Comparison of ENCODE assay signal across 21 cellular contexts in the genomic region with DNA sequence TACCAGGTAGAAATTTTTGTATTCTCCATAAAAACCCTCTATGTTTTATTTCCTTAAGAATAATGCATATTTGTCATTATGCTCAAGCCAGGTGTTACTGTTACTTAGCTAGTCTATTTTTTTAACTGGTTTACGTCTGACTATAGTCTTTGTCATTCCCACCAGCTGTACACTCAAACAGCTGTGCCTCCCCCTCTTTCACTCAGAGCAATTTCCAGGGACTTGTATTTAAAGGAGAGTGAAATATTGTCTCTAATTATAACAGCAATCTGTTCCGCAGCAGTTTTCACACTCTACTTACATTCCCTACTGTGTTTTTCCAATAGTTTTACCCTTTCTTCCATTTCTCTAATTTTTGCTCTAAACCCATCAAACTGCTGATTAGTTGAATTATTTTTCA.
"Had no signal": no experiment of that assay in that cellular context is flagged by ENCODE, and none has a peak within 500 bp of the region (broad histone marks: within the 10 kb centered on the region; RNA-seq: fewer than 3 reads in every experiment).

No MANE protein-coding gene starts in this region.

- H3K27me3 Mint-ChIP-seq: activated CD4-positive, alpha-beta T cell treated with anti-CD3 and anti-CD28 coated beads, Interleukin-2, amount 10 ng/mL, durations not matched to agents 7 days and 5 days; activated naive CD8-positive, alpha-beta T cell treated with anti-CD3 and anti-CD28 coated beads, Interleukin-2, amount 10 ng/mL, durations not matched to agents 7 days and 5 days; central memory CD8-positive, alpha-beta T cell; effector memory CD8-positive, alpha-beta T cell; naive thymus-derived CD8-positive, alpha-beta T cell; progenitor cell of endocrine pancreas had no signal

- H3K4me1 Mint-ChIP-seq: activated CD4-positive, alpha-beta T cell treated with anti-CD3 and anti-CD28 coated beads, Interleukin-2, amount 10 ng/mL, durations not matched to agents 7 days and 5 days; activated naive CD8-positive, alpha-beta T cell treated with anti-CD3 and anti-CD28 coated beads, Interleukin-2, amount 10 ng/mL, durations not matched to agents 7 days and 5 days; central memory CD8-positive, alpha-beta T cell; naive thymus-derived CD8-positive, alpha-beta T cell had no signal

- H3K27ac ChIP-seq: breast epithelium, left lung, upper lobe of left lung, WERI-Rb-1 had no signal

- ATAC-seq: activated CD8-positive, alpha-beta T cell treated with anti-CD3 and anti-CD28 coated beads, Interleukin-2, amount 10 ng/mL, durations not matched to agents 7 days and 5 days; effector memory CD8-positive, alpha-beta T cell; esophagus mucosa; left lung; naive thymus-derived CD8-positive, alpha-beta T cell had no signal

- H3K4me3 Mint-ChIP-seq: activated CD4-positive, alpha-beta T cell treated with anti-CD3 and anti-CD28 coated beads, Interleukin-2, amount 10 ng/mL, durations not matched to agents 7 days and 5 days; activated CD8-positive, alpha-beta T cell treated with anti-CD3 and anti-CD28 coated beads, Interleukin-2, amount 10 ng/mL, durations not matched to agents 7 days and 5 days; activated naive CD8-positive, alpha-beta T cell treated with anti-CD3 and anti-CD28 coated beads, Interleukin-2, amount 10 ng/mL, durations not matched to agents 7 days and 5 days; central memory CD8-positive, alpha-beta T cell; effector memory CD8-positive, alpha-beta T cell; naive thymus-derived CD8-positive, alpha-beta T cell; T-helper 2 cell treated with Interferon-gamma antibody and Interleukin-4, amounts not matched to agents 5 μg/mL and 100 μg/mL, for 36 hours had no signal

- H3K27ac Mint-ChIP-seq: activated CD4-positive, alpha-beta T cell treated with anti-CD3 and anti-CD28 coated beads, Interleukin-2, amount 10 ng/mL, durations not matched to agents 7 days and 5 days; activated CD8-positive, alpha-beta T cell treated with anti-CD3 and anti-CD28 coated beads, Interleukin-2, amount 10 ng/mL, durations not matched to agents 7 days and 5 days; activated naive CD8-positive, alpha-beta T cell treated with anti-CD3 and anti-CD28 coated beads, Interleukin-2, amount 10 ng/mL, durations not matched to agents 7 days and 5 days; activated T-helper 2 cell treated with anti-CD3 and anti-CD28 coated beads, Interferon-gamma antibody, Interleukin-2, Interleukin-4, amounts not matched to agents 10 μg/mL and 5 μg/mL and 100 μg/mL, durations not matched to agents 14 hours and 24 hours and 36 hours; effector memory CD8-positive, alpha-beta T cell; naive thymus-derived CD8-positive, alpha-beta T cell; progenitor cell of endocrine pancreas; T-helper 2 cell treated with Interferon-gamma antibody and Interleukin-4, amounts not matched to agents 5 μg/mL and 100 μg/mL, for 36 hours had no signal

- H3K36me3 Mint-ChIP-seq: activated naive CD8-positive, alpha-beta T cell treated with anti-CD3 and anti-CD28 coated beads, Interleukin-2, amount 10 ng/mL, durations not matched to agents 7 days and 5 days; naive thymus-derived CD8-positive, alpha-beta T cell had no signal

- DNase-seq: activated CD4-positive, alpha-beta T cell treated with anti-CD3 and anti-CD28 coated beads, Interleukin-2, amount 10 ng/mL, durations not matched to agents 7 days and 5 days; activated CD4-positive, CD25-positive, alpha-beta regulatory T cell treated with anti-CD3 and anti-CD28 coated beads, Interleukin-2, amount 50 U/mL, for 72 hours; activated CD8-positive, alpha-beta T cell treated with anti-CD3 and anti-CD28 coated beads, Interleukin-2, amount 10 ng/mL, durations not matched to agents 7 days and 5 days; activated naive CD4-positive, alpha-beta T cell; activated naive CD8-positive, alpha-beta T cell treated with anti-CD3 and anti-CD28 coated beads, Interleukin-2, amount 10 ng/mL, durations not matched to agents 7 days and 5 days; activated T-cell treated with anti-CD3 and anti-CD28 coated beads, Interleukin-2, amount 50 U/mL, for 1 hour; amniotic stem cell; effector memory CD8-positive, alpha-beta T cell; kidney glomerular epithelial cell; left lung; stimulated activated CD4-positive, alpha-beta T cell treated with anti-CD3 and anti-CD28 coated beads, Interleukin-4, amount 100 ng/mL, for 24 hours; stimulated activated naive CD4-positive, alpha-beta T cell treated with Interleukin-2 at 50 U/mL for 16 hours; upper lobe of left lung; WERI-Rb-1 had no signal
